In genomic region chr2:215083146-215083545, GRCh38 we compare ENCODE assay signal across 25 cellular contexts. TPM values are rescaled to one million over a fixed set of nuclear protein-coding genes. Genes with fewer than 3 reads are reported as not detected.
"Had no signal": no experiment of that assay in that cellular context is flagged by ENCODE, and none has a peak within 500 bp of the region (broad histone marks: within the 10 kb centered on the region; RNA-seq: fewer than 3 reads in every experiment).

No MANE protein-coding gene starts in this region.

- H3K4me1 ChIP-seq: SJSA1 had no signal

- H3K36me3 Mint-ChIP-seq: IgD-negative memory B cell had no signal

- ATAC-seq: K562 had no signal

- H3K27ac ChIP-seq: KMS-11, SJSA1, SK-N-MC had no signal

- DNase-seq: Kasumi-1, MV-4-11, NCI-H1048, NCI-H1105, NCI-H1417, NCI-H1436 treated with DMSO at 0.1 percent for 48 hours, NCI-H1694, NCI-H1930, NCI-H2081, NCI-H2107, NCI-H2171 treated with DMSO at 0.1 percent for 48 hours, NCI-H446, NCI-H510A, NCI-H524 treated with DMSO at 0.1 percent for 48 hours, NCI-H69, NCI-H774, Right ventricle myocardium superior, RPMI8226, SIG-M5 had no signal

- H3K4me1 Mint-ChIP-seq: IgD-negative memory B cell had no signal

- H3K4me3 Mint-ChIP-seq: IgD-negative memory B cell had no signal

- H3K9me3 Mint-ChIP-seq: IgD-negative memory B cell had no signal

- H3K9me3 ChIP-seq: SJSA1 had no signal

- H3K9ac ChIP-seq: KMS-11 had no signal

- H3K4me2 ChIP-seq: KMS-11 had no signal

- H3K36me3 ChIP-seq: SJSA1 had no signal

- FAIRE-seq: K562, RCC 7860 had no signal

- H3K27ac Mint-ChIP-seq: IgD-negative memory B cell had no signal

- H3K4me3 ChIP-seq: K562, SJSA1, SK-N-MC had no signal

- H3K27me3 Mint-ChIP-seq: IgD-negative memory B cell had no signal

RNA-seq across cellular contexts. Expression of gene ABCA12, which starts 55.3 kb away (rescaled TPM):
- total RNA-seq: Right ventricle myocardium superior had no signal
- polyA plus RNA-seq: IgD-negative memory B cell had no signal
